ENCODE assay signal across 2 cellular contexts in genomic region chr4:173837517-173837916, GRCh38.
TF ChIP-seq lines count a peak whose summit lies in the region.

No MANE protein-coding gene starts in this region.

TF ChIP-seq in HepG2, 621 proteins besides CTCF, POLR2A, EP300 and RAD21 (continued from another document):
- TF ChIP-seq THAP9 (CRISPR knock-in tag; IDR thresholded peaks at IDR 0.05; ENCODE audit: borderline replicate concordance) (no peak), ZNF800 (CRISPR knock-in tag; IDR thresholded peaks at IDR 0.05) (no peak), SIN3A (IDR thresholded peaks at IDR 0.05; ENCODE audit: borderline replicate concordance, low read depth, low read length) (no peak), ATF7 (IDR thresholded peaks at IDR 0.05) (peak; percentile 93), ATF7 (CRISPR knock-in tag; IDR thresholded peaks at IDR 0.05) (no peak), CREB1 (IDR thresholded peaks at IDR 0.05) (peak; percentile 50; the same call in 1 of the 2 replicates), CREB1 (CRISPR knock-in tag; IDR thresholded peaks at IDR 0.05) (no peak), ZNF205 (CRISPR knock-in tag; IDR thresholded peaks at IDR 0.05) (no peak), ZSCAN25 (CRISPR knock-in tag; IDR thresholded peaks at IDR 0.05) (no peak)

TF ChIP-seq in K562, 482 proteins besides CTCF, POLR2A, EP300 and RAD21 (continued from another document):
- TF ChIP-seq CREB5 (CRISPR knock-in tag; IDR thresholded peaks at IDR 0.05) = no peak
